Comparison of ENCODE assay signal across 9 cellular contexts in the genomic region with DNA sequence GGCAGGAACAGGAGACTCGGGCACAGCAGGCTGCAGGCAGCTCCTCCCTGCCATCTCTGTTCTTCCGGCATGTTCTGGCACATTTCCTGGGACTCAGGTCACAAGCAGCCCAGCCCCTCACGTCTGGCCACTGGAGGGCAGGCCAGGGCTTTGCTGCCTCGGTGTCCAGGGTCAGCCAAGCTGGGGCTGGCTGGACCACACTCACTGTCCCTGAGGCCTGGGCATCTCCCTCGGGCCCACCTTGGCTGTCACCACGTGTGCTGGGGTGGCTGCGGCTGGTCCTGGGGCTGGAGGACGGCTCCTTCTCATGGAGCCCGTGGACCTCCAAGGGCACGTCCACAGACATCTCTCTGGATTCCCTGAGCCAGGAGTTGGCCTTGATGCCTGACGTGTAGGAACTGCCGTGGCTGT. TPM values are rescaled to one million over a fixed set of nuclear protein-coding genes. Genes with fewer than 3 reads are reported as not detected.
DNase-seq lines count a peak whose midpoint lies in the region; ATAC-seq, FAIRE-seq and TF ChIP-seq lines count a peak whose summit lies in the region.
"Had no signal": no experiment of that assay in that cellular context is flagged by ENCODE, and none has a peak within 500 bp of the region (broad histone marks: within the 10 kb centered on the region; RNA-seq: fewer than 3 reads in every experiment).

No MANE protein-coding gene starts in this region.

- no TSS peak for BruUV-seq in A673 (replicated peaks; lab: Mats Ljungman, UMichigan)

- H3K9me3 ChIP-seq in A673 (ENCODE audit: low read depth, low read length, poor library complexity, severe bottlenecking): no peaks in the 10 kb centered on the region
- H3K9me3 ChIP-seq in left lung: no peaks in the 10 kb centered on the region

- H3K4me3 ChIP-seq in A673 (ENCODE audit: low read depth, low read length, poor library complexity, severe bottlenecking) (no peak overlapping the region), bronchial epithelial cell (ENCODE audit: low read depth, low read length) (no peak overlapping the region), left lung (no peak overlapping the region)

- H3K27ac ChIP-seq in A673 (ENCODE audit: low read depth, low read length, poor library complexity, severe bottlenecking) (no peak overlapping the region), left lung (no peak overlapping the region)

- intact Hi-C loops in A673 (cut with micrococcal nuclease; ENCODE audit: unreplicated experiment) (loop anchor here (2.0 kb wide), 1 partner anchor 296 kb away; no protein-coding TSS in a partner anchor), left lung (cut with DNase I) (no loop called here)

- H3K4me1 ChIP-seq in A673 (ENCODE audit: insufficient read depth, low read length, poor library complexity, severe bottlenecking) (no peaks in the 10 kb centered on the region), left lung (no peaks in the 10 kb centered on the region)

- FAIRE-seq in HTR-8/SVneo (lab: Jason Lieb, UNC) (no peak), bronchial epithelial cell (lab: Jason Lieb, UNC) (no peak), urothelium cell line (lab: Jason Lieb, UNC) (peak; percentile 73)

- CTCF ChIA-PET in A673 (lab: Charles Lee): no interaction called here

- no peaks in the 10 kb centered on the region for H3K36me3 ChIP-seq in A673 (ENCODE audit: insufficient read depth, low read length, poor library complexity, severe bottlenecking)
- H3K36me3 ChIP-seq in bronchial epithelial cell (ENCODE audit: control insufficient read depth, insufficient read depth, low read length): no peaks in the 10 kb centered on the region
- H3K36me3 ChIP-seq in left lung: no peaks in the 10 kb centered on the region

- DNase-seq in A673 (ENCODE audit: low spot score): peak; percentile 49
- peak; percentile 48 for DNase-seq in HTR-8/SVneo (ENCODE audit: insufficient read length, low spot score)
- peak; percentile 23 for DNase-seq in bronchial epithelial cell (ENCODE audit: low read depth)
- DNase-seq in left lung: peak; percentile 49 to 76
- DNase-seq in urothelium cell line (ENCODE audit: low spot score): peak; percentile 55
- DNase-seq in NCI-H1105 treated with DMSO at 0.1 percent for 48 hours (lab: John Stamatoyannopoulos, UW): no peak
- DNase-seq in activated CD8-positive, alpha-beta memory T cell treated with anti-CD3 and anti-CD28 coated beads for 24 hours: no peak
- DNase-seq: activated B cell treated with CpG ODN at 0.5 μM for 24 hours had no signal

- POLR2A ChIA-PET in A673 (lab: Charles Lee; ENCODE audit: low non-redundant PET): interaction anchor here (0.7 kb wide), 1 partner anchor 7 kb away, joined by 5 read pairs; no protein-coding TSS in a partner anchor

- ATAC-seq in left lung: peak; percentile 65
- no peak for ATAC-seq in HG03175 (IDR thresholded peaks at IDR 0.05; ENCODE audit: unreplicated experiment)

- H3K27me3 ChIP-seq in A673 (replicated peaks; ENCODE audit: insufficient read depth, low read depth, low read length, poor library complexity) (no peaks in the 10 kb centered on the region), bronchial epithelial cell (ENCODE audit: control insufficient read depth, insufficient read depth, low read length) (no peaks in the 10 kb centered on the region), left lung (no peaks in the 10 kb centered on the region)

- peak; percentile 48 for TF ChIP-seq CTCF in A673 (conservative IDR thresholded peaks at IDR 0.05; ENCODE audit: low read depth, low read length)
- TF ChIP-seq CTCF in bronchial epithelial cell (IDR thresholded peaks at IDR 0.05; ENCODE audit: insufficient read depth, low read length, severe bottlenecking): peak; percentile 61
- peak; percentile 18 to 28 for TF ChIP-seq CTCF in left lung (IDR thresholded peaks at IDR 0.05)

RNA-seq across cellular contexts. Expression of gene FRMD1, which starts 18.5 kb away (rescaled TPM):
- total RNA-seq in A673 (2021) (not detected in 2 replicates), bronchial epithelial cell (not detected in 2 replicates), left lung (not detected)
- total RNA-seq: activated B cell treated with CpG ODN at 0.5 μM for 24 hours had no signal

Comparison
In these comparisons a context has a peak if more than half of its experiments do, and no peak if none do; other contexts are left out.
1. DNase-seq: peak in A673 (single experiment), HTR-8/SVneo (single experiment), bronchial epithelial cell (single experiment), left lung (2 of 2) and urothelium cell line (single experiment); none in NCI-H1105 treated with DMSO at 0.1 percent for 48 hours (single experiment) and activated CD8-positive, alpha-beta memory T cell treated with anti-CD3 and anti-CD28 coated beads for 24 hours (single experiment).
2. Peak in every context shown above with its lines, with median percentiles within 50 percentile points of each other: CTCF ChIP-seq.